ENCODE assay signal across 1 cellular context in genomic region chr2:63590621-63591408, GRCh38.
A peak's percentile ranks its signal among the peaks of the same experiment; 100 is the strongest.
TF ChIP-seq lines count a peak whose summit lies in the region.

No MANE protein-coding gene starts in this region.

TF ChIP-seq in HepG2, 621 proteins besides CTCF, POLR2A, EP300 and RAD21 (continued from another document and continues in another):
- TF ChIP-seq HMGXB4 (CRISPR knock-in tag; IDR thresholded peaks at IDR 0.05; ENCODE audit: borderline replicate concordance in 1 of 2, low read depth in 1 of 2) (no peak), ZNF549 (CRISPR knock-in tag; IDR thresholded peaks at IDR 0.05) (no peak), ZNF274 (CRISPR knock-in tag; IDR thresholded peaks at IDR 0.05) (no peak), FOXA3 (CRISPR knock-in tag; IDR thresholded peaks at IDR 0.05) (0 out of 2 replicates have a peak, but pooled peaks have one; percentile 16), ZNF841 (CRISPR knock-in tag; IDR thresholded peaks at IDR 0.05; ENCODE audit: borderline replicate concordance) (no peak), HCFC1 (IDR thresholded peaks at IDR 0.05; ENCODE audit: low read depth, low read length) (no peak), JUND (CRISPR knock-in tag; IDR thresholded peaks at IDR 0.05) (no peak), PITX1 (CRISPR knock-in tag; IDR thresholded peaks at IDR 0.05) (no peak), ZNF704 (CRISPR knock-in tag; IDR thresholded peaks at IDR 0.05; ENCODE audit: borderline replicate concordance) (no peak), NCOR1 (IDR thresholded peaks at IDR 0.05; ENCODE audit: borderline replicate concordance, low read length) (no peak), ZNF83 (CRISPR knock-in tag; IDR thresholded peaks at IDR 0.05; ENCODE audit: borderline replicate concordance) (no peak), MXD3 (CRISPR knock-in tag; IDR thresholded peaks at IDR 0.05) (no peak), MEF2D (CRISPR knock-in tag; IDR thresholded peaks at IDR 0.05) (0 out of 2 replicates have a peak, but pooled peaks have one; percentile 47), RFX1 (IDR thresholded peaks at IDR 0.05) (no peak), ZNF749 (CRISPR knock-in tag; IDR thresholded peaks at IDR 0.05; ENCODE audit: borderline replicate concordance) (no peak), HOXA9 (CRISPR knock-in tag; IDR thresholded peaks at IDR 0.05; ENCODE audit: borderline replicate concordance) (no peak), CEBPB (IDR thresholded peaks at IDR 0.05; ENCODE audit: borderline replicate concordance, low read depth, low read length) (peak; percentile 79), BORCS8-MEF2B (CRISPR knock-in tag; IDR thresholded peaks at IDR 0.05) (no peak), JDP2 (CRISPR knock-in tag; IDR thresholded peaks at IDR 0.05; ENCODE audit: borderline replicate concordance) (no peak), NFIC (IDR thresholded peaks at IDR 0.05; ENCODE audit: low read length) (0 out of 2 replicates have a peak, but pooled peaks have one; percentile 22), ZNF496 (CRISPR knock-in tag; IDR thresholded peaks at IDR 0.05; ENCODE audit: insufficient replicate concordance) (no peak), ZBTB25 (CRISPR knock-in tag; IDR thresholded peaks at IDR 0.05) (no peak), ZNF577 (CRISPR knock-in tag; IDR thresholded peaks at IDR 0.05; ENCODE audit: borderline replicate concordance, low read depth) (no peak), GPN1 (CRISPR knock-in tag; IDR thresholded peaks at IDR 0.05; ENCODE audit: borderline replicate concordance) (no peak), ZNF788 (CRISPR knock-in tag; IDR thresholded peaks at IDR 0.05; ENCODE audit: borderline replicate concordance) (no peak), STAT5B (CRISPR knock-in tag; IDR thresholded peaks at IDR 0.05) (no peak), ZBTB2 (CRISPR knock-in tag; IDR thresholded peaks at IDR 0.05; ENCODE audit: low read depth) (no peak), ATRX (CRISPR knock-in tag; IDR thresholded peaks at IDR 0.05; ENCODE audit: borderline replicate concordance) (no peak), NONO (IDR thresholded peaks at IDR 0.05) (no peak), NONO (CRISPR knock-in tag; conservative IDR thresholded peaks at IDR 0.05) (no peak), KDM5A (IDR thresholded peaks at IDR 0.05; ENCODE audit: borderline replicate concordance, low read length) (peak; percentile 58; the same call in 1 of the 2 replicates), ZNF276 (CRISPR knock-in tag; IDR thresholded peaks at IDR 0.05; ENCODE audit: low read depth) (no peak), NKX3-1 (CRISPR knock-in tag; IDR thresholded peaks at IDR 0.05) (no peak), ZNF280D (CRISPR knock-in tag; IDR thresholded peaks at IDR 0.05) (no peak), KDM4B (CRISPR knock-in tag; IDR thresholded peaks at IDR 0.05) (no peak), PCBP2 (optimal IDR thresholded peaks at IDR 0.05; ENCODE audit: low read depth, low read length, poor library complexity, severe bottlenecking) (no peak), TBL1XR1 (IDR thresholded peaks at IDR 0.05; ENCODE audit: borderline replicate concordance, low read length, partially characterized antibody) (no peak), GZF1 (CRISPR knock-in tag; IDR thresholded peaks at IDR 0.05) (no peak), PATZ1 (CRISPR knock-in tag; IDR thresholded peaks at IDR 0.05) (no peak), MED13 (CRISPR knock-in tag; IDR thresholded peaks at IDR 0.05) (no peak), KAT8 (CRISPR knock-in tag; IDR thresholded peaks at IDR 0.05) (peak; percentile 12; the same call in 1 of the 2 replicates), ZNF317 (CRISPR knock-in tag; IDR thresholded peaks at IDR 0.05) (peak; percentile 76; the same call in 1 of the 2 replicates), MYC (CRISPR knock-in tag; IDR thresholded peaks at IDR 0.05; ENCODE audit: borderline replicate concordance) (no peak), GATAD2A (CRISPR knock-in tag; IDR thresholded peaks at IDR 0.05) (peak; percentile 23; the same call in 1 of the 2 replicates), ZNF703 (CRISPR knock-in tag; IDR thresholded peaks at IDR 0.05; ENCODE audit: borderline replicate concordance) (no peak), SRF (IDR thresholded peaks at IDR 0.05; ENCODE audit: low read depth, low read length) (peak; percentile 60; the same call in 1 of the 2 replicates), SIN3A (IDR thresholded peaks at IDR 0.05; ENCODE audit: borderline replicate concordance, low read depth, low read length) (no peak), ZNF234 (CRISPR knock-in tag; conservative IDR thresholded peaks at IDR 0.05) (no peak)
